Comparison of ENCODE assay signal across 17 cellular contexts in the genomic region with DNA sequence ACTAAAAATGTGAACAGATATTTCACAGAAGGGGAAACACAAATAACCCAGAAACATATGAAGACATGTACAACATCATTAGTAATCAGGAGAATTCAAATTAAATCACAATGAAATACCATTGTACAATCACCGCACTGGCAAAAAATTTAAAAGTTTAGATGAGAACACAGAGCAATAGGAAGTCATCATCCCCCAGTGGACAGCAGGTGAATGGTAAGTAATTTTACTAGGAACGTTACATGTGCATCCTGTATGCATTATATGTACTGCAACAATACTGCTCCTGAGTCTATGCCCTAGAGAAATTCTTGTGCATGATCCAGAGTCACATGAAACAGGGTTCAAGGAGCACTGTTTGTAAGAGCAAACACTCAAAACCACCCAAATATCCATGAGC.
"Had no signal": no experiment of that assay in that cellular context is flagged by ENCODE, and none has a peak within 500 bp of the region (broad histone marks: within the 10 kb centered on the region; RNA-seq: fewer than 3 reads in every experiment).

No MANE protein-coding gene starts in this region.

- H3K36me3 ChIP-seq: thyroid gland, vagina had no signal

- H3K9me3 ChIP-seq: thyroid gland, vagina had no signal

- DNase-seq: activated CD4-positive, alpha-beta T cell treated with anti-CD3 and anti-CD28 coated beads for 1 hour; activated CD4-positive, alpha-beta T cell treated with anti-CD3 and anti-CD28 coated beads, Interleukin-2, amount 50 U/mL, for 4 hours; activated naive CD4-positive, alpha-beta T cell treated with Interleukin-2 at 50 U/mL for 16 hours; activated naive CD8-positive, alpha-beta T cell treated with anti-CD3 and anti-CD28 coated beads, Interleukin-2, amount 50 U/mL, for 24 hours; aorta; dermis blood vessel endothelial cell; erythroblast; islet precursor cell; midbrain; stimulated activated CD4-positive, alpha-beta T cell treated with anti-CD3 and anti-CD28 coated beads, Interleukin-12 subunit alpha, Interleukin-12 subunit beta, amount 100 ng/mL, for 4 hours; stimulated activated CD4-positive, alpha-beta T cell treated with anti-CD3 and anti-CD28 coated beads, Interleukin-2, amount 100 ng/mL, for 24 hours; T1000; thyroid gland had no signal

- H3K4me3 ChIP-seq: lung, thyroid gland, vagina had no signal

- H3K27ac ChIP-seq: thyroid gland, vagina had no signal

- H3K27me3 Mint-ChIP-seq: activated naive CD8-positive, alpha-beta T cell treated with anti-CD3 and anti-CD28 coated beads, Interleukin-2, amount 50 U/mL, for 24 hours; activated T-helper 17 cell treated with anti-CD3 and anti-CD28 coated beads, Interleukin-2, amount 50 U/mL, for 72 hours had no signal

- H3K4me1 Mint-ChIP-seq: activated naive CD8-positive, alpha-beta T cell treated with anti-CD3 and anti-CD28 coated beads, Interleukin-2, amount 50 U/mL, for 24 hours; activated T-helper 17 cell treated with anti-CD3 and anti-CD28 coated beads, Interleukin-2, amount 50 U/mL, for 72 hours; stimulated activated effector memory CD8-positive, alpha-beta T cell treated with anti-CD3 and anti-CD28 coated beads, Interleukin-12 subunit alpha, Interleukin-12 subunit beta, amount 100 ng/mL, for 72 hours had no signal

- H3K27ac Mint-ChIP-seq: activated naive CD8-positive, alpha-beta T cell treated with anti-CD3 and anti-CD28 coated beads, Interleukin-2, amount 50 U/mL, for 24 hours; activated T-helper 17 cell treated with anti-CD3 and anti-CD28 coated beads, Interleukin-2, amount 50 U/mL, for 72 hours; stimulated activated effector memory CD8-positive, alpha-beta T cell treated with anti-CD3 and anti-CD28 coated beads, Interleukin-12 subunit alpha, Interleukin-12 subunit beta, amount 100 ng/mL, for 72 hours had no signal

- ATAC-seq: activated naive CD8-positive, alpha-beta T cell treated with anti-CD3 and anti-CD28 coated beads, Interleukin-2, amount 50 U/mL, for 24 hours; activated T-helper 17 cell treated with anti-CD3 and anti-CD28 coated beads, Interleukin-2, amount 50 U/mL, for 72 hours; stimulated activated effector memory CD8-positive, alpha-beta T cell treated with anti-CD3 and anti-CD28 coated beads, Interleukin-12 subunit alpha, Interleukin-12 subunit beta, amount 100 ng/mL, for 72 hours had no signal

- H3K4me3 Mint-ChIP-seq: activated naive CD8-positive, alpha-beta T cell treated with anti-CD3 and anti-CD28 coated beads, Interleukin-2, amount 50 U/mL, for 24 hours; activated T-helper 17 cell treated with anti-CD3 and anti-CD28 coated beads, Interleukin-2, amount 50 U/mL, for 72 hours; stimulated activated effector memory CD8-positive, alpha-beta T cell treated with anti-CD3 and anti-CD28 coated beads, Interleukin-12 subunit alpha, Interleukin-12 subunit beta, amount 100 ng/mL, for 72 hours had no signal

- H3K4me1 ChIP-seq: thyroid gland, vagina had no signal

- H3K27me3 ChIP-seq: thyroid gland, vagina had no signal

- H3K36me3 Mint-ChIP-seq: stimulated activated effector memory CD8-positive, alpha-beta T cell treated with anti-CD3 and anti-CD28 coated beads, Interleukin-12 subunit alpha, Interleukin-12 subunit beta, amount 100 ng/mL, for 72 hours had no signal
